In the genomic region with DNA sequence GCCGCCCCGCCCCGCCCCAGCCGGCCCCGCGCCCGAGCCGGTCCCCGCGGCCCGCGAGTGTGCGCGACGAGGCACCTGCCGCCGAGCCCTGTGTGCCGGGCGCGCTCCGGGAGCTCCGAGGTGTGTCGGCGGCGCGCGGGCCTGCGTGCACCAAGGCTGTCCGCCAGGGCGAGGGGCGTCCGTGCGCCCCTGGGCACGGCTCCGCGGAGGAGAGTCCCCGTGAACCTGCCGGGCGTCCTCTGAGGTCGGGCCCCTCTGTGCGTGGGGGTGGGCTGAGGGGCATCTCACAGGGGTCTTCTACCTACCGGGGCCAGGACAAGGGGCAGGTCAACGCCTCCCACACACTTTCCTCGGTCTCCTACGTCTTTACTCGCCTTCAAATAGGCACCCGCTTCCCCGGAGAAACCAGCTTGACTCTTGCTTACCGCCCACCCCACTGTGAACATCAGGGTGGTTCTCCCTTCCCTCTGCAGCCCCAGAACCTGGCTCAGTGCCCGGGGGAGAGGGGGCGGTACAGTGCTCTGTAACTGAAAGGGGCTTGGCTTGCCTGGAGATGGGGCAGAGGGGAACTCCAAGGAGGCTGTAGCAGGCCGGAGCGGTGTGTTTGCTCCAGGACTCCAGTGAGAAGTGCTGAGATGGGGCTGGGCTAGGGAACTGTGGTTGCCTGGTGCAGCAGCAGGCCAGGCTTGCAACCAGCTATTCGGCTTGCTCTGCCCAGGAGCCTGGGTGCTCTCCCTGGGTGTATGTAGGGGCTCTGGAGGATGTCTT, we compare ENCODE assay signal across 8 cellular contexts. TPM values are rescaled to one million over a fixed set of nuclear protein-coding genes. Genes with fewer than 3 reads are reported as not detected.
DNase-seq lines count a peak whose midpoint lies in the region; TF ChIP-seq lines count a peak whose summit lies in the region.

A gene (minus strand): TSS at position 94 of the 768 bp plus-strand sequence. CDS start 175 bp downstream, outside the sequence.

- no peaks in the 10 kb centered on the region for H3K9me3 Mint-ChIP-seq in activated T-helper 1 cell treated with anti-CD3 and anti-CD28 coated beads, Interleukin-12 subunit alpha, Interleukin-12 subunit beta, Interleukin-2, Interleukin-4 antibody, amounts not matched to agents 30 ng/mL and 10 ng/mL and 1 ng/mL, durations not matched to agents 14 hours and 24 hours and 36 hours

- H3K9me3 ChIP-seq in PC-9 (ENCODE audit: insufficient read depth, low read depth): no peaks in the 10 kb centered on the region
- H3K9me3 ChIP-seq in trophoblast cell (ENCODE audit: insufficient read depth, low read depth, low read length): no peaks in the 10 kb centered on the region
- no peaks in the 10 kb centered on the region for H3K9me3 ChIP-seq in uterus

- H3K36me3 ChIP-seq in PC-9 (ENCODE audit: low read depth) (0 out of 2 replicates have a peak, but pooled peaks cover 5% of the 10 kb centered on the region), trophoblast cell (ENCODE audit: control insufficient read depth in 1 of 2, insufficient read depth in 2 of 2, low read length in 2 of 2) (peaks cover 8 to 15% of the 10 kb centered on the region in 2 experiments), uterus (no peaks in the 10 kb centered on the region)

- H3K9me2 ChIP-seq in PC-9 (ENCODE audit: insufficient read depth): no peaks in the 10 kb centered on the region

- peak within 1 kb of the TSS; percentile 16 for H3K4ac ChIP-seq in trophoblast cell (ENCODE audit: low read depth, low read length)

- peak within 1 kb of the TSS; percentile 54 for H4K12ac ChIP-seq in trophoblast cell (ENCODE audit: low read depth, low read length)

- H3K14ac ChIP-seq in trophoblast cell (ENCODE audit: low read length): peak within 1 kb of the TSS; percentile 83

- peaks cover 5% of the 10 kb centered on the region; the same call in 1 of the 2 replicates for H4K20me1 ChIP-seq in PC-9 (ENCODE audit: insufficient read depth)

- no peaks in the 10 kb centered on the region for H3K27me3 Mint-ChIP-seq in activated T-helper 1 cell treated with anti-CD3 and anti-CD28 coated beads, Interleukin-12 subunit alpha, Interleukin-12 subunit beta, Interleukin-2, Interleukin-4 antibody, amounts not matched to agents 30 ng/mL and 10 ng/mL and 1 ng/mL, durations not matched to agents 14 hours and 24 hours and 36 hours (ENCODE audit: insufficient read depth)

- H3K4me3 ChIP-seq in HL-60 (replicated peaks; ENCODE audit: insufficient read depth, low read length) (peak within 1 kb of the TSS; percentile 61), PC-9 (peak within 1 kb of the TSS; percentile 99), foreskin fibroblast (ENCODE audit: low read depth in 1 of 2, low read length in 2 of 2) (peak within 1 kb of the TSS; percentile 80 to 100), trophoblast cell (ENCODE audit: low read depth, low read length) (peak within 1 kb of the TSS; percentile 71), uterus (peak within 1 kb of the TSS; percentile 85 to 89)

- H2AFZ ChIP-seq in PC-9 (peak within 1 kb of the TSS; percentile 93), trophoblast cell (ENCODE audit: insufficient read depth, low read length, poor library complexity) (peak within 1 kb of the TSS; percentile 80)

- no CpG with 5 or more reads among the region's 54 CpGs for WGBS in trophoblast cell (ENCODE audit: extremely low coverage, insufficient coverage, insufficient read length)

- TF ChIP-seq CTCF in HL-60 (IDR thresholded peaks at IDR 0.05; ENCODE audit: insufficient read depth, low read length) (no peak), PC-9 (conservative IDR thresholded peaks at IDR 0.05) (no peak; the same call in 1 of the 2 replicates), foreskin fibroblast (IDR thresholded peaks at IDR 0.05; ENCODE audit: low read depth, low read length) (no peak), uterus (IDR thresholded peaks at IDR 0.05) (peak in 2 of 4 experiments; percentile 8 to 38)

- CTCF ChIA-PET in PC-9 (lab: Charles Lee): interaction anchor here (0.6 to 1.6 kb wide), 5 partner anchors 59 to 442 kb away, joined by 3 to 15 read pairs (median 3); a partner anchor contains a TSS

- peaks cover 68% of the 10 kb centered on the region for H3K4me1 Mint-ChIP-seq in activated T-helper 1 cell treated with anti-CD3 and anti-CD28 coated beads, Interleukin-12 subunit alpha, Interleukin-12 subunit beta, Interleukin-2, Interleukin-4 antibody, amounts not matched to agents 30 ng/mL and 10 ng/mL and 1 ng/mL, durations not matched to agents 14 hours and 24 hours and 36 hours (ENCODE audit: low read depth)

- peak within 1 kb of the TSS; percentile 14 for H2AK5ac ChIP-seq in trophoblast cell (ENCODE audit: low read length)

- peak within 1 kb of the TSS; percentile 82 for H4K91ac ChIP-seq in trophoblast cell (ENCODE audit: low read depth, low read length)

- H3K79me2 ChIP-seq in PC-9 (ENCODE audit: low read depth) (peaks cover 30% of the 10 kb centered on the region), trophoblast cell (ENCODE audit: control insufficient read depth, insufficient read depth, low read length, poor library complexity) (peaks cover 6% of the 10 kb centered on the region)

- peaks cover 10% of the 10 kb centered on the region for H3K79me1 ChIP-seq in trophoblast cell (ENCODE audit: low read length)

- peak within 1 kb of the TSS; percentile 95 for H4K8ac ChIP-seq in trophoblast cell (ENCODE audit: low read depth, low read length)

- no peak within 1 kb of the TSS for H3K23ac ChIP-seq in trophoblast cell (ENCODE audit: low read length)

- H2BK12ac ChIP-seq in trophoblast cell (ENCODE audit: low read length): no peak within 1 kb of the TSS

- no peak within 1 kb of the TSS for H3K9ac ChIP-seq in trophoblast cell (ENCODE audit: low read length)

- H3K36me3 Mint-ChIP-seq in activated T-helper 1 cell treated with anti-CD3 and anti-CD28 coated beads, Interleukin-12 subunit alpha, Interleukin-12 subunit beta, Interleukin-2, Interleukin-4 antibody, amounts not matched to agents 30 ng/mL and 10 ng/mL and 1 ng/mL, durations not matched to agents 14 hours and 24 hours and 36 hours (ENCODE audit: low read depth): peaks cover 36% of the 10 kb centered on the region

- no peak for TF ChIP-seq POLR2A in uterus (IDR thresholded peaks at IDR 0.05)

- BruUV-seq in PC-9 (replicated peaks; lab: Mats Ljungman, UMichigan): no TSS peak

- peak within 1 kb of the TSS; percentile 81 for H3K18ac ChIP-seq in trophoblast cell (ENCODE audit: low read length)

- no peaks in the 10 kb centered on the region for H3K27me3 ChIP-seq in HL-60 (ENCODE audit: insufficient read depth, poor library complexity, severe bottlenecking)
- no peaks in the 10 kb centered on the region for H3K27me3 ChIP-seq in PC-9 (ENCODE audit: insufficient read depth, low read depth)
- H3K27me3 ChIP-seq in trophoblast cell (ENCODE audit: insufficient read depth, low read length): no peaks in the 10 kb centered on the region
- H3K27me3 ChIP-seq in uterus: peaks cover 0 to 5% of the 10 kb centered on the region in 2 donors

- H2BK5ac ChIP-seq in trophoblast cell (ENCODE audit: low read depth, low read length, poor library complexity): peak within 1 kb of the TSS; percentile 57

- H3K27ac Mint-ChIP-seq in activated T-helper 1 cell treated with anti-CD3 and anti-CD28 coated beads, Interleukin-12 subunit alpha, Interleukin-12 subunit beta, Interleukin-2, Interleukin-4 antibody, amounts not matched to agents 30 ng/mL and 10 ng/mL and 1 ng/mL, durations not matched to agents 14 hours and 24 hours and 36 hours: peak within 1 kb of the TSS; percentile 99

- H3K4me3 Mint-ChIP-seq in activated T-helper 1 cell treated with anti-CD3 and anti-CD28 coated beads, Interleukin-12 subunit alpha, Interleukin-12 subunit beta, Interleukin-2, Interleukin-4 antibody, amounts not matched to agents 30 ng/mL and 10 ng/mL and 1 ng/mL, durations not matched to agents 14 hours and 24 hours and 36 hours: peak within 1 kb of the TSS; percentile 98

- H3K27ac ChIP-seq in HL-60 (replicated peaks): peak within 1 kb of the TSS; percentile 90
- H3K27ac ChIP-seq in PC-9: peak within 1 kb of the TSS; percentile 31
- H3K27ac ChIP-seq in trophoblast cell (ENCODE audit: low read depth, low read length): peak within 1 kb of the TSS; percentile 16
- H3K27ac ChIP-seq in uterus: peak within 1 kb of the TSS in 1 of 2 donors; percentile 19

- H2BK120ac ChIP-seq in trophoblast cell (ENCODE audit: insufficient read depth, low read length, poor library complexity): peak within 1 kb of the TSS; percentile 70

- intact Hi-C loops in PC-9 (cut with micrococcal nuclease; ENCODE audit: unreplicated experiment): no loop called here
- intact Hi-C loops in activated T-helper 1 cell treated with anti-CD3 and anti-CD28 coated beads, Interleukin-12 subunit alpha, Interleukin-12 subunit beta, Interleukin-2, Interleukin-4 antibody, amounts not matched to agents 30 ng/mL and 10 ng/mL and 1 ng/mL, durations not matched to agents 14 hours and 24 hours and 36 hours (cut with micrococcal nuclease): loop anchor here (1.0 to 10.0 kb wide), 4 partner anchors 83 to 427 kb away; a partner anchor contains a TSS
- intact Hi-C loops in uterus (cut with DNase I; ENCODE audit: low total_unique reads): no loop called here

- POLR2A ChIA-PET in PC-9 (lab: Charles Lee; ENCODE audit: unreplicated experiment): no interaction called here

- H3K4me1 ChIP-seq in PC-9 (replicated peaks; ENCODE audit: insufficient read depth) (peaks cover 17% of the 10 kb centered on the region), trophoblast cell (ENCODE audit: control insufficient read depth in 1 of 2, insufficient read depth in 2 of 2, low read length in 2 of 2) (peaks cover 15 to 22% of the 10 kb centered on the region in 2 experiments), uterus (peaks cover 0 to 21% of the 10 kb centered on the region in 2 donors)

- peak within 1 kb of the TSS; percentile 100 for H3K4me2 ChIP-seq in PC-9
- peak within 1 kb of the TSS; percentile 91 for H3K4me2 ChIP-seq in trophoblast cell (ENCODE audit: low read length)

- DNase-seq in NCI-H1417 (lab: John Stamatoyannopoulos, UW): peak; percentile 58 to 79 (median 73)
- no peak for DNase-seq in NCI-H1417 treated with DMSO at 0.1 percent for 48 hours (lab: John Stamatoyannopoulos, UW)
- peak; percentile 88 to 92 for DNase-seq in HL-60 (ENCODE audit: low read depth in 1 of 2, low spot score in 1 of 2)
- DNase-seq in PC-9: peak; percentile 49 to 62
- DNase-seq in activated T-helper 1 cell treated with anti-CD3 and anti-CD28 coated beads, Interleukin-12 subunit alpha, Interleukin-12 subunit beta, Interleukin-2, Interleukin-4 antibody, amounts not matched to agents 30 ng/mL and 10 ng/mL and 1 ng/mL, durations not matched to agents 14 hours and 24 hours and 36 hours (ENCODE audit: low spot score): peak; percentile 61
- peak in 1 of 2 donors; percentile 44 for DNase-seq in foreskin fibroblast
- DNase-seq in trophoblast cell: peak in 1 of 2 donors; percentile 51
- peak; percentile 33 for DNase-seq in uterus

- H3F3A ChIP-seq in PC-9 (ENCODE audit: insufficient read depth, low read depth): peaks cover 35% of the 10 kb centered on the region

RNA-seq across cellular contexts. Expression of the gene that starts here (rescaled TPM):
- total RNA-seq in PC-9 (2021) (14.4 and 18.7 TPM in 2 replicates), uterus (1 to 10 TPM in 2 of 4 donors, under 1 TPM in 1, not detected in 1; 0.83 to 7.6 (median 1.2) TPM)
- 29.4 and 34.9 TPM in 2 replicates for total RNA-seq in activated T-helper 1 cell treated with anti-CD3 and anti-CD28 coated beads, Interleukin-12 subunit alpha, Interleukin-12 subunit beta, Interleukin-2, Interleukin-4 antibody, amounts not matched to agents 30 ng/mL and 10 ng/mL and 1 ng/mL, durations not matched to agents 14 hours and 24 hours and 36 hours
- polyA plus RNA-seq in trophoblast cell (2013): 4.3 and 4.5 TPM in 2 replicates
